In the genomic region with DNA sequence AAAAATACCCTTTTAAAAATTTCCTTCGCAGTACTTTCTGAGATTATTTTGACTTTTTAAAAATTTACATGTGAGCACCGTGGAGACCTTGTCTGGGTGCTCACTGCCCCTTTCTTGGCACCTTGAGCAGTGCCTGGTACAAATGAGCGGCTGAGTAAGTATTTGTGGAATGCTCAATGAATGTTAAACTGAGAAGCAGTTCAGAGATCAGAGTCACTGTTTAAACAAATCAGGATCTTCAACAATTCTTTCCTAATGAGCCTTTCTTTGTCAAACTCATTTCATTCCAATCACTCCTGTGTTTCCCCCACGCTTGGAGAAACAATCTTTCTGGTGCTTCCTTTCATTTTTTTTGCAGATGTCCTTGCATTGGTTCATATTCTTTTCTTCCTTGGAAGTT, we compare ENCODE assay signal across 1 cellular context.
TF ChIP-seq lines count a peak whose summit lies in the region.

No MANE protein-coding gene starts in this region.

TF ChIP-seq in SK-N-SH, 30 proteins besides CTCF, POLR2A, EP300 and RAD21 (continued from another document):
- TF ChIP-seq, protein P1, sequence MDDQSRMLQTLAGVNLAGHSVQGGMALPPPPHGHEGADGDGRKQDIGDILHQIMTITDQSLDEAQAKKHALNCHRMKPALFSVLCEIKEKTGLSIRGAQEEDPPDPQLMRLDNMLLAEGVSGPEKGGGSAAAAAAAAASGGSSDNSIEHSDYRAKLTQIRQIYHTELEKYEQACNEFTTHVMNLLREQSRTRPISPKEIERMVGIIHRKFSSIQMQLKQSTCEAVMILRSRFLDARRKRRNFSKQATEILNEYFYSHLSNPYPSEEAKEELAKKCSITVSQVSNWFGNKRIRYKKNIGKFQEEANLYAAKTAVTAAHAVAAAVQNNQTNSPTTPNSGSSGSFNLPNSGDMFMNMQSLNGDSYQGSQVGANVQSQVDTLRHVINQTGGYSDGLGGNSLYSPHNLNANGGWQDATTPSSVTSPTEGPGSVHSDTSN (IDR thresholded peaks at IDR 0.05), result peak; percentile 18; the same call in 1 of the 2 replicates
